ENCODE assay signal across 7 cellular contexts in the genomic region with DNA sequence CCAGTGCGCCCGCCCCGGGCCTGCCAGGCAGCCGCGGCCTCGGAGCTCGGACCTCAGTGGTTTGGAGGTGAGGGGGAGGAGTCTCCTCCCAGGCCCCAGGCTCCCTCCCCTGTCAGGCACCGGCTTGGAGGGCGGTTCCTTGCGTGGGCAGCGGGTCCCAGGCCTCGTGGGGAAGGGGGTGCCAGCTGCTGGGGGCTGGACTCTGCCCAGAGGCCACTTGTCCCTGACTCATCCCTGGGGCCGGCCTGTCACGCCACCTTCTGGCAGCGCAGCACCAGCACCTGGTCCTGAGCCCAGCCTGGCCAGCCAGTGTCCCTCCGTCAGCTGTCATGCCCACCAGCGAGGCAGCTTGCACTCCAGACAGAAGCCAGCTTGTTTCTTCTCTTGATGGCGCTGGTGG.
DNase-seq lines count a peak whose midpoint lies in the region; ATAC-seq and TF ChIP-seq lines count a peak whose summit lies in the region.
"Not testable (repeated sequence)": the region's sequence is repeated elsewhere in the genome, so short reads cannot be mapped to it uniquely, and the experiment has no call there.

No MANE protein-coding gene starts in this region.

- not testable (repeated sequence) for H3K27me3 Mint-ChIP-seq in activated CD4-positive, alpha-beta T cell treated with anti-CD3 and anti-CD28 coated beads, Interleukin-2, amount 10 ng/mL, durations not matched to agents 24 days and 14 days; naive B cell

- not testable (repeated sequence) for H3K4me3 Mint-ChIP-seq in activated CD4-positive, alpha-beta T cell treated with anti-CD3 and anti-CD28 coated beads, Interleukin-2, amount 10 ng/mL, durations not matched to agents 24 days and 14 days; naive B cell

- not testable (repeated sequence) for H3K27me3 ChIP-seq in KMS-11 (ENCODE audit: insufficient read depth, low read depth); left lung; psoas muscle (ENCODE audit: insufficient read depth in 3 of 3, low read length in 2 of 3); suprapubic skin

- WGBS in psoas muscle, 3 donors, result 43% methylated on average over 5 of the region's 18 CpGs; no CpG with 5 or more reads in 2 of the 3 donors
- WGBS in suprapubic skin, result no CpG with 5 or more reads among the region's 18 CpGs

- not testable (repeated sequence) for H3K4me1 ChIP-seq in KMS-11 (ENCODE audit: low read depth, poor library complexity, severe bottlenecking); left lung; psoas muscle; suprapubic skin

- H3K4me3 ChIP-seq in KMS-11 (IDR thresholded peaks at IDR 0.05; ENCODE audit: insufficient read depth, low read depth, low read length); left lung; psoas muscle; suprapubic skin: not testable (repeated sequence)

- H2AFZ ChIP-seq in KMS-11 (ENCODE audit: low read depth), result not testable (repeated sequence)

- TF ChIP-seq POLR2A in suprapubic skin (IDR thresholded peaks at IDR 0.05), result not testable (repeated sequence)

- not testable (repeated sequence) for H3K4me2 ChIP-seq in KMS-11

- not testable (repeated sequence) for H3K9me3 ChIP-seq in left lung, psoas muscle, suprapubic skin

- not testable (repeated sequence) for ATAC-seq in left cardiac atrium; naive B cell (ENCODE audit: low read depth in 2 of 2)
- ATAC-seq in left lung (peak; percentile 6), psoas muscle (peak; percentile 88 to 95 (median 92))

- intact Hi-C loops in activated CD4-positive, alpha-beta T cell treated with anti-CD3 and anti-CD28 coated beads, Interleukin-2, amount 10 ng/mL, durations not matched to agents 24 days and 14 days (cut with micrococcal nuclease); left cardiac atrium (cut with DNase I); left lung (cut with DNase I); psoas muscle (cut with DNase I): not testable (repeated sequence)

- TF ChIP-seq CTCF in KMS-11 (conservative IDR thresholded peaks at IDR 0.05; ENCODE audit: low read depth, low read length); left lung (IDR thresholded peaks at IDR 0.05); psoas muscle (IDR thresholded peaks at IDR 0.05); suprapubic skin (IDR thresholded peaks at IDR 0.05): not testable (repeated sequence)

- peak; percentile 51 for DNase-seq in activated CD4-positive, alpha-beta T cell treated with anti-CD3 and anti-CD28 coated beads, Interleukin-2, amount 10 ng/mL, durations not matched to agents 24 days and 14 days
- DNase-seq in left cardiac atrium (peak; percentile 7), left lung (peak in 1 of 2 donors; percentile 27), naive B cell (peak; percentile 11), psoas muscle (peak; percentile 58 to 71), suprapubic skin (ENCODE audit: low spot score in 2 of 2) (peak; percentile 29 to 46)

- H3K36me3 Mint-ChIP-seq in activated CD4-positive, alpha-beta T cell treated with anti-CD3 and anti-CD28 coated beads, Interleukin-2, amount 10 ng/mL, durations not matched to agents 24 days and 14 days (ENCODE audit: low read depth); naive B cell: not testable (repeated sequence)

- H3K4me1 Mint-ChIP-seq in activated CD4-positive, alpha-beta T cell treated with anti-CD3 and anti-CD28 coated beads, Interleukin-2, amount 10 ng/mL, durations not matched to agents 24 days and 14 days; naive B cell: not testable (repeated sequence)

- H3K36me3 ChIP-seq in KMS-11 (ENCODE audit: insufficient read depth); left lung; psoas muscle (ENCODE audit: insufficient read depth in 1 of 2, low read depth in 1 of 2); suprapubic skin: not testable (repeated sequence)

- peak overlapping the region; percentile 41; the same call in 1 of the 2 replicates for H3K9ac ChIP-seq in KMS-11

- H3K79me2 ChIP-seq in KMS-11 (ENCODE audit: insufficient read depth, low read depth), result not testable (repeated sequence)

- H4K20me1 ChIP-seq in KMS-11 (ENCODE audit: insufficient read depth), result not testable (repeated sequence)

- H3K27ac ChIP-seq in KMS-11, result peak overlapping the region; percentile 49; the same call in 1 of the 2 replicates
- not testable (repeated sequence) for H3K27ac ChIP-seq in left lung, psoas muscle, suprapubic skin

- not testable (repeated sequence) for H3K9me3 Mint-ChIP-seq in activated CD4-positive, alpha-beta T cell treated with anti-CD3 and anti-CD28 coated beads, Interleukin-2, amount 10 ng/mL, durations not matched to agents 24 days and 14 days; naive B cell

- not testable (repeated sequence) for TF ChIP-seq EP300 in suprapubic skin (IDR thresholded peaks at IDR 0.05)

- not testable (repeated sequence) for H3K27ac Mint-ChIP-seq in activated CD4-positive, alpha-beta T cell treated with anti-CD3 and anti-CD28 coated beads, Interleukin-2, amount 10 ng/mL, durations not matched to agents 24 days and 14 days; naive B cell
